9 cellular contexts compared by ENCODE assay signal in genomic region chr15:31472636-31473383, GRCh38.
DNase-seq lines count a peak whose midpoint lies in the region; ATAC-seq lines count a peak whose summit lies in the region.
"Had no signal": no experiment of that assay in that cellular context is flagged by ENCODE, and none has a peak within 500 bp of the region (broad histone marks: within the 10 kb centered on the region; RNA-seq: fewer than 3 reads in every experiment).

No MANE protein-coding gene starts in this region.

- H2BK5ac ChIP-seq in trophoblast cell (ENCODE audit: low read depth, low read length, poor library complexity): no peak overlapping the region

- H3K4me3 Mint-ChIP-seq in naive thymus-derived CD4-positive, alpha-beta T cell: peak overlapping the region; percentile 69 to 90 (median 79)

- H3K27ac ChIP-seq in naive thymus-derived CD4-positive, alpha-beta T cell (ENCODE audit: low read depth, low read length): peak overlapping the region; percentile 66
- H3K27ac ChIP-seq in trophoblast cell (ENCODE audit: low read depth, low read length): no peak overlapping the region
- H3K27ac ChIP-seq: 22Rv1 had no signal

- no peak overlapping the region for H3K23ac ChIP-seq in trophoblast cell (ENCODE audit: low read length)

- H3K4me2 ChIP-seq in trophoblast cell (ENCODE audit: low read length): no peak overlapping the region

- peak overlapping the region; percentile 28 for H3K4me3 ChIP-seq in naive thymus-derived CD4-positive, alpha-beta T cell (ENCODE audit: low read length)
- no peak overlapping the region for H3K4me3 ChIP-seq in trophoblast cell (ENCODE audit: low read depth, low read length)

- H2AK5ac ChIP-seq in trophoblast cell (ENCODE audit: low read length): no peak overlapping the region

- no peaks in the 10 kb centered on the region for H3K36me3 ChIP-seq in naive thymus-derived CD4-positive, alpha-beta T cell (ENCODE audit: control insufficient read depth in 2 of 3, insufficient read depth in 3 of 3, low read length in 3 of 3)
- no peaks in the 10 kb centered on the region for H3K36me3 ChIP-seq in trophoblast cell (ENCODE audit: control insufficient read depth in 1 of 2, insufficient read depth in 2 of 2, low read length in 2 of 2)

- no peaks in the 10 kb centered on the region for H3K9me3 ChIP-seq in naive thymus-derived CD4-positive, alpha-beta T cell (ENCODE audit: control insufficient read depth in 2 of 3, low read length in 3 of 3)
- no peaks in the 10 kb centered on the region for H3K9me3 ChIP-seq in trophoblast cell (ENCODE audit: insufficient read depth, low read depth, low read length)

- no peak overlapping the region for H3K4ac ChIP-seq in trophoblast cell (ENCODE audit: low read depth, low read length)

- H2BK120ac ChIP-seq in trophoblast cell (ENCODE audit: insufficient read depth, low read length, poor library complexity): no peak overlapping the region

- no peak overlapping the region for H2BK12ac ChIP-seq in trophoblast cell (ENCODE audit: low read length)

- WGBS in trophoblast cell (ENCODE audit: extremely low coverage, insufficient coverage, insufficient read length): no CpG with 5 or more reads among the region's 8 CpGs

- POLR2A ChIA-PET in naive thymus-derived CD4-positive, alpha-beta T cell (lab: Charles Lee): interaction anchor here (0.6 to 6.7 kb wide), 18 partner anchors 10 to 144 kb away, joined by 3 to 62 read pairs (median 4); no protein-coding TSS in a partner anchor

- no peak overlapping the region for H3K18ac ChIP-seq in trophoblast cell (ENCODE audit: low read length)

- peak overlapping the region; percentile 90 to 96 (median 93) for H3K27ac Mint-ChIP-seq in naive thymus-derived CD4-positive, alpha-beta T cell

- no peak overlapping the region for H3K14ac ChIP-seq in trophoblast cell (ENCODE audit: low read length)

- DNase-seq in NCI-H146 (lab: John Stamatoyannopoulos, UW): peak; percentile 25
- no peak for DNase-seq in NCI-H146 treated with DMSO at 0.1 percent for 48 hours (lab: John Stamatoyannopoulos, UW; ENCODE audit: unreplicated experiment)
- DNase-seq in RPMI7951 (ENCODE audit: low read depth): peak; percentile 73
- peak; percentile 64 for DNase-seq in central memory CD4-positive, alpha-beta T cell
- peak in 8 of 9 donors; percentile 48 to 71 (median 66) for DNase-seq in naive thymus-derived CD4-positive, alpha-beta T cell
- no peak for DNase-seq in middle frontal gyrus (ENCODE audit: extremely low spot score, low spot score)
- DNase-seq in trophoblast cell: no peak

- no peak overlapping the region for H4K8ac ChIP-seq in trophoblast cell (ENCODE audit: low read depth, low read length)

- ATAC-seq in HG02759 (IDR thresholded peaks at IDR 0.05; ENCODE audit: unreplicated experiment): peak; percentile 87
- ATAC-seq in naive thymus-derived CD4-positive, alpha-beta T cell: peak; percentile 90

- no peak overlapping the region for H2AFZ ChIP-seq in trophoblast cell (ENCODE audit: insufficient read depth, low read length, poor library complexity)

- H3K4me1 ChIP-seq in naive thymus-derived CD4-positive, alpha-beta T cell (ENCODE audit: control insufficient read depth in 2 of 2, insufficient read depth in 2 of 2, low read length in 2 of 2): peaks cover 29 to 34% of the 10 kb centered on the region in 2 donors
- H3K4me1 ChIP-seq in trophoblast cell (ENCODE audit: control insufficient read depth in 1 of 2, insufficient read depth in 2 of 2, low read length in 2 of 2): no peaks in the 10 kb centered on the region

- CTCF ChIA-PET in naive thymus-derived CD4-positive, alpha-beta T cell (lab: Charles Lee): interaction anchor here (0.6 to 3.1 kb wide), 9 partner anchors 9 to 849 kb away, joined by 3 to 18 read pairs (median 4); no protein-coding TSS in a partner anchor

- H4K12ac ChIP-seq in trophoblast cell (ENCODE audit: low read depth, low read length): no peak overlapping the region

- peaks cover 22 to 62% (median 58%) of the 10 kb centered on the region in 7 donors for H3K4me1 Mint-ChIP-seq in naive thymus-derived CD4-positive, alpha-beta T cell

- H3K27me3 ChIP-seq in naive thymus-derived CD4-positive, alpha-beta T cell (ENCODE audit: control insufficient read depth in 2 of 2, insufficient read depth in 2 of 2, low read length in 2 of 2): no peaks in the 10 kb centered on the region
- no peaks in the 10 kb centered on the region for H3K27me3 ChIP-seq in trophoblast cell (ENCODE audit: insufficient read depth, low read length)

- no peaks in the 10 kb centered on the region for H3K79me1 ChIP-seq in trophoblast cell (ENCODE audit: low read length)

- no peaks in the 10 kb centered on the region for H3K27me3 Mint-ChIP-seq in naive thymus-derived CD4-positive, alpha-beta T cell

- no peak overlapping the region for H4K91ac ChIP-seq in trophoblast cell (ENCODE audit: low read depth, low read length)

- peaks cover 0 to 27% (median 4%) of the 10 kb centered on the region in 5 donors for H3K36me3 Mint-ChIP-seq in naive thymus-derived CD4-positive, alpha-beta T cell

- peaks cover 0 to 4% (median 0%) of the 10 kb centered on the region in 11 donors for H3K9me3 Mint-ChIP-seq in naive thymus-derived CD4-positive, alpha-beta T cell

- H3K79me2 ChIP-seq in trophoblast cell (ENCODE audit: control insufficient read depth, insufficient read depth, low read length, poor library complexity): no peaks in the 10 kb centered on the region

- intact Hi-C loops in naive thymus-derived CD4-positive, alpha-beta T cell (cut with micrococcal nuclease): loop anchor here (1.0 to 5.0 kb wide), 8 partner anchors 10 to 146 kb away; partner anchors contain the start of gene KLF13 (in 1 of the 2)

- H3K9ac ChIP-seq in trophoblast cell (ENCODE audit: low read length): no peak overlapping the region

Comparison
In these comparisons a context has a peak if more than half of its experiments do, and no peak if none do; other contexts are left out.
1. DNase-seq: peak in NCI-H146 (single experiment), RPMI7951 (single experiment), central memory CD4-positive, alpha-beta T cell (single experiment) and naive thymus-derived CD4-positive, alpha-beta T cell (8 of 9); none in NCI-H146 treated with DMSO at 0.1 percent for 48 hours (single experiment), middle frontal gyrus (single experiment) and trophoblast cell (0 of 2).